In genomic region chr17:46121841-46122485, GRCh38 we compare ENCODE assay signal across 9 cellular contexts.
DNase-seq lines count a peak whose midpoint lies in the region; ATAC-seq lines count a peak whose summit lies in the region.
"Had no signal": no experiment of that assay in that cellular context is flagged by ENCODE, and none has a peak within 500 bp of the region (broad histone marks: within the 10 kb centered on the region; RNA-seq: fewer than 3 reads in every experiment).

No MANE protein-coding gene starts in this region.

- peaks cover 82 to 97% (median 93%) of the 10 kb centered on the region in 3 donors for H3K4me1 Mint-ChIP-seq in CD8-positive, alpha-beta memory T cell
- peaks cover 43% of the 10 kb centered on the region for H3K4me1 Mint-ChIP-seq in T-helper 2 cell treated with Interferon-gamma antibody and Interleukin-4, amounts not matched to agents 5 μg/mL and 100 μg/mL, for 36 hours (ENCODE audit: low read depth)
- H3K4me1 Mint-ChIP-seq in naive thymus-derived CD4-positive, alpha-beta T cell, result peaks cover 52 to 96% (median 92%) of the 10 kb centered on the region in 7 donors

- H3K9me3 Mint-ChIP-seq in CD8-positive, alpha-beta memory T cell, result no peaks in the 10 kb centered on the region
- no peaks in the 10 kb centered on the region for H3K9me3 Mint-ChIP-seq in T-helper 2 cell treated with Interferon-gamma antibody and Interleukin-4, amounts not matched to agents 5 μg/mL and 100 μg/mL, for 36 hours
- peaks cover 0 to 3% (median 0%) of the 10 kb centered on the region in 11 donors for H3K9me3 Mint-ChIP-seq in naive thymus-derived CD4-positive, alpha-beta T cell

- H3K27me3 ChIP-seq in CD8-positive, alpha-beta memory T cell (ENCODE audit: insufficient read depth, low read length, poor library complexity, severe bottlenecking), result no peaks in the 10 kb centered on the region
- H3K27me3 ChIP-seq in naive thymus-derived CD4-positive, alpha-beta T cell (ENCODE audit: control insufficient read depth in 2 of 2, insufficient read depth in 2 of 2, low read length in 2 of 2), result no peaks in the 10 kb centered on the region

- CTCF ChIA-PET in CD8-positive, alpha-beta memory T cell (lab: Charles Lee), result no interaction called here
- CTCF ChIA-PET in naive thymus-derived CD4-positive, alpha-beta T cell (lab: Charles Lee), result no interaction called here

- no peaks in the 10 kb centered on the region for H3K36me3 ChIP-seq in CD8-positive, alpha-beta memory T cell (ENCODE audit: insufficient read depth, low read length)
- no peaks in the 10 kb centered on the region for H3K36me3 ChIP-seq in naive thymus-derived CD4-positive, alpha-beta T cell (ENCODE audit: control insufficient read depth in 2 of 3, insufficient read depth in 3 of 3, low read length in 3 of 3)

- H3K27ac ChIP-seq in CD8-positive, alpha-beta memory T cell (ENCODE audit: low read depth, low read length), result no peak overlapping the region
- no peak overlapping the region for H3K27ac ChIP-seq in naive thymus-derived CD4-positive, alpha-beta T cell (ENCODE audit: low read depth, low read length)

- H3K36me3 Mint-ChIP-seq in CD8-positive, alpha-beta memory T cell, result peaks cover 0 to 13% (median 5%) of the 10 kb centered on the region in 3 donors
- H3K36me3 Mint-ChIP-seq in T-helper 2 cell treated with Interferon-gamma antibody and Interleukin-4, amounts not matched to agents 5 μg/mL and 100 μg/mL, for 36 hours (ENCODE audit: low read depth), result peaks cover 20% of the 10 kb centered on the region
- H3K36me3 Mint-ChIP-seq in naive thymus-derived CD4-positive, alpha-beta T cell, result peaks cover 0 to 23% (median 4%) of the 10 kb centered on the region in 5 donors

- H3K27ac Mint-ChIP-seq in CD8-positive, alpha-beta memory T cell, result peak overlapping the region; percentile 42 to 92 (median 76)
- H3K27ac Mint-ChIP-seq in T-helper 2 cell treated with Interferon-gamma antibody and Interleukin-4, amounts not matched to agents 5 μg/mL and 100 μg/mL, for 36 hours, result peak overlapping the region; percentile 52
- H3K27ac Mint-ChIP-seq in naive thymus-derived CD4-positive, alpha-beta T cell, result peak overlapping the region; percentile 35 to 83 (median 67)

- POLR2A ChIA-PET in CD8-positive, alpha-beta memory T cell (lab: Charles Lee), result no interaction called here
- POLR2A ChIA-PET in naive thymus-derived CD4-positive, alpha-beta T cell (lab: Charles Lee), result no interaction called here

- no peaks in the 10 kb centered on the region for H3K27me3 Mint-ChIP-seq in CD8-positive, alpha-beta memory T cell
- no peaks in the 10 kb centered on the region for H3K27me3 Mint-ChIP-seq in T-helper 2 cell treated with Interferon-gamma antibody and Interleukin-4, amounts not matched to agents 5 μg/mL and 100 μg/mL, for 36 hours (ENCODE audit: low read depth)
- no peaks in the 10 kb centered on the region for H3K27me3 Mint-ChIP-seq in naive thymus-derived CD4-positive, alpha-beta T cell

- H3K4me3 Mint-ChIP-seq in CD8-positive, alpha-beta memory T cell, result peak overlapping the region in 6 of 7 donors; percentile 38 to 71 (median 56)
- peak overlapping the region; percentile 53 for H3K4me3 Mint-ChIP-seq in T-helper 2 cell treated with Interferon-gamma antibody and Interleukin-4, amounts not matched to agents 5 μg/mL and 100 μg/mL, for 36 hours
- peak overlapping the region; percentile 13 to 77 (median 54) for H3K4me3 Mint-ChIP-seq in naive thymus-derived CD4-positive, alpha-beta T cell

- peak; percentile 53 for ATAC-seq in GM18867 (IDR thresholded peaks at IDR 0.05; ENCODE audit: unreplicated experiment)
- ATAC-seq in naive thymus-derived CD4-positive, alpha-beta T cell, result peak; percentile 54
- no peak for ATAC-seq in HG02973 (IDR thresholded peaks at IDR 0.05; ENCODE audit: unreplicated experiment)
- no peak for ATAC-seq in GM21390 (IDR thresholded peaks at IDR 0.05; ENCODE audit: unreplicated experiment)

- no peak overlapping the region for H3K4me3 ChIP-seq in CD8-positive, alpha-beta memory T cell (ENCODE audit: low read length)
- no peak overlapping the region for H3K4me3 ChIP-seq in naive thymus-derived CD4-positive, alpha-beta T cell (ENCODE audit: low read length)

- no peaks in the 10 kb centered on the region for H3K9me3 ChIP-seq in CD8-positive, alpha-beta memory T cell (ENCODE audit: low read length)
- no peaks in the 10 kb centered on the region for H3K9me3 ChIP-seq in naive thymus-derived CD4-positive, alpha-beta T cell (ENCODE audit: control insufficient read depth in 2 of 3, low read length in 3 of 3)

- H3K4me1 ChIP-seq in CD8-positive, alpha-beta memory T cell (ENCODE audit: insufficient read depth, low read length), result peaks cover 84% of the 10 kb centered on the region
- H3K4me1 ChIP-seq in naive thymus-derived CD4-positive, alpha-beta T cell (ENCODE audit: control insufficient read depth in 2 of 2, insufficient read depth in 2 of 2, low read length in 2 of 2), result peaks cover 45 to 60% of the 10 kb centered on the region in 2 donors

- intact Hi-C loops in naive thymus-derived CD4-positive, alpha-beta T cell (cut with micrococcal nuclease), result loop anchor here (1.0 to 5.0 kb wide), 3 partner anchors 9 to 55 kb away; no protein-coding TSS in a partner anchor
- intact Hi-C loops in head of caudate nucleus (cut with DNase I), result no loop called here

- no peak for DNase-seq in CD8-positive, alpha-beta memory T cell
- peak; percentile 19 for DNase-seq in T-helper 2 cell treated with Interferon-gamma antibody and Interleukin-4, amounts not matched to agents 5 μg/mL and 100 μg/mL, for 36 hours (ENCODE audit: low spot score)
- no peak for DNase-seq in naive thymus-derived CD4-positive, alpha-beta T cell
- DNase-seq in head of caudate nucleus (no peak), MV-4-11 (lab: John Stamatoyannopoulos, UW) (no peak)
- DNase-seq: NCI-H2081 treated with DMSO at 0.1 percent for 48 hours had no signal

Comparison
In these comparisons a context has a peak if more than half of its experiments do, and no peak if none do; other contexts are left out.
1. ATAC-seq: peak in GM18867 (single experiment) and naive thymus-derived CD4-positive, alpha-beta T cell (single experiment); none in HG02973 (single experiment) and GM21390 (single experiment).
2. Peak in every context shown above with its lines, with median percentiles within 50 percentile points of each other: H3K27ac Mint-ChIP-seq and H3K4me3 Mint-ChIP-seq.